8 cellular contexts compared by ENCODE assay signal in the genomic region with DNA sequence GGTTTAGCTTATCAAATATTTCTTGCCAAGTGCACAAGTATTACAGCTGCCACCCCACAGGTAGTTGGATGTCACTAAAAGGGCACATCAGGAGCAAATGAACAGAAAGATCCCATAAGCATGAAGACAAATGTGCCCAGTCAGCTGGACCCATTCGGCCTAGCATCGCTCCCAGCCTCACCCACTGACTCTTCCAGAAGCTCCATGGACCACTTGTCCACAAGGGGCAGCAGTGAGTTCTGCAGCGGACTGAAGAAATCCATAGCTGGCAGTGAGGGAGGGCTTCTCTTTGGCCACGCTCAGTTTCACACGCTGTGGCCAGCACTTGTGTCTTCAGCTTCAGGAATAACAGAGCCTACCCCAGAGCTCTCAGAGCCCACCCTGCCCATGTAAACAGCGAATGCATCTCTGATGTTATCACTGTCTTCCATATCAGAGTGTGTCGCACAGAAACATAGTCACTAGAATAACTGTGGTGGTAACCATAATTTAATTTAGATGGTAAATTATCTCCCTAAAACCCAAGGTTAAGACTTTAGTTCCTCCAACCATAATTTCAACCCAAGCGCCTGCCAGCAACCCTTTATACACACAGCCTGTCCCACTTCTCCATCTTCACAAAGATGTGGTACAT. TPM values are rescaled to one million over a fixed set of nuclear protein-coding genes. Genes with fewer than 3 reads are reported as not detected.
A peak's percentile ranks its signal among the peaks of the same experiment; 100 is the strongest.
DNase-seq lines count a peak whose midpoint lies in the region; ATAC-seq and TF ChIP-seq lines count a peak whose summit lies in the region.

No MANE protein-coding gene starts in this region.

- no peak overlapping the region for H3K9ac ChIP-seq in IMR-90 (ENCODE audit: low read depth, low read length)

- TF ChIP-seq POLR2A in IMR-90 (IDR thresholded peaks at IDR 0.05; ENCODE audit: low read depth, low read length), result no peak

- H3K4me1 Mint-ChIP-seq in glutamatergic neuron (ENCODE audit: low read depth, unreplicated experiment) (peaks cover 3% of the 10 kb centered on the region), progenitor cell of endocrine pancreas (ENCODE audit: low read depth) (peaks cover 14% of the 10 kb centered on the region)

- H3K4me2 ChIP-seq in IMR-90 (ENCODE audit: low read depth, low read length), result no peak overlapping the region

- H3K27ac Mint-ChIP-seq in glutamatergic neuron (ENCODE audit: unreplicated experiment), result no peak overlapping the region
- no peak overlapping the region for H3K27ac Mint-ChIP-seq in progenitor cell of endocrine pancreas

- H3K36me3 Mint-ChIP-seq in glutamatergic neuron (ENCODE audit: unreplicated experiment) (no peaks in the 10 kb centered on the region), progenitor cell of endocrine pancreas (ENCODE audit: insufficient read depth) (no peaks in the 10 kb centered on the region)

- H3K4me1 ChIP-seq in IMR-90 (ENCODE audit: control insufficient read depth, insufficient read depth, low read length), result no peaks in the 10 kb centered on the region
- peaks cover 4% of the 10 kb centered on the region; the same call in 1 of the 2 replicates for H3K4me1 ChIP-seq in SJCRH30

- TF ChIP-seq CTCF in IMR-90 (conservative IDR thresholded peaks at IDR 0.05; ENCODE audit: low read depth, low read length), result peak; percentile 64
- peak; percentile 90 for TF ChIP-seq CTCF in glutamatergic neuron (IDR thresholded peaks at IDR 0.05; ENCODE audit: partially characterized antibody, unreplicated experiment)
- TF ChIP-seq CTCF in progenitor cell of endocrine pancreas (IDR thresholded peaks at IDR 0.05; ENCODE audit: unreplicated experiment), result peak; percentile 92

- peak; percentile 52 for TF ChIP-seq RAD21 in IMR-90 (IDR thresholded peaks at IDR 0.05; ENCODE audit: low read length)

- H2BK120ac ChIP-seq in IMR-90 (ENCODE audit: low read depth, low read length), result no peak overlapping the region

- H3K9me3 Mint-ChIP-seq in glutamatergic neuron (ENCODE audit: unreplicated experiment), result no peaks in the 10 kb centered on the region
- H3K9me3 Mint-ChIP-seq in progenitor cell of endocrine pancreas (ENCODE audit: low read depth), result no peaks in the 10 kb centered on the region

- POLR2A ChIA-PET in IMR-90 (lab: Charles Lee; ENCODE audit: unreplicated experiment), result no interaction called here

- H3K18ac ChIP-seq in IMR-90 (ENCODE audit: low read depth, low read length), result no peak overlapping the region

- intact Hi-C loops in IMR-90 (cut with micrococcal nuclease), result no loop called here

- H4K20me1 ChIP-seq in IMR-90 (ENCODE audit: insufficient read depth, low read length), result no peaks in the 10 kb centered on the region

- CTCF ChIA-PET in IMR-90 (lab: Yijun Ruan, JAX), result interaction anchor here (0.5 to 3.0 kb wide), 12 partner anchors 9 to 201 kb away, joined by 3 to 42 read pairs (median 4); no protein-coding TSS in a partner anchor

- H4K91ac ChIP-seq in IMR-90 (ENCODE audit: insufficient read depth, low read depth, low read length), result no peak overlapping the region

- H2BK5ac ChIP-seq in IMR-90 (ENCODE audit: low read depth, low read length, poor library complexity, severe bottlenecking), result no peak overlapping the region

- no peak overlapping the region for H2BK15ac ChIP-seq in IMR-90 (ENCODE audit: low read depth, low read length)

- no peak overlapping the region for H3K4ac ChIP-seq in IMR-90 (ENCODE audit: low read depth, low read length)

- H3K27me3 Mint-ChIP-seq in glutamatergic neuron (ENCODE audit: unreplicated experiment), result no peaks in the 10 kb centered on the region
- peaks cover 12% of the 10 kb centered on the region for H3K27me3 Mint-ChIP-seq in progenitor cell of endocrine pancreas

- no peaks in the 10 kb centered on the region for H3K36me3 ChIP-seq in IMR-90 (ENCODE audit: control insufficient read depth, insufficient read depth, low read length)
- H3K36me3 ChIP-seq in SJCRH30, result no peaks in the 10 kb centered on the region

- H3K4me3 ChIP-seq in IMR-90 (ENCODE audit: insufficient read depth, low read depth, low read length), result no peak overlapping the region
- H3K4me3 ChIP-seq in SJCRH30, result no peak overlapping the region

- BruUV-seq in IMR-90 (replicated peaks; lab: Mats Ljungman, UMichigan), result no TSS peak

- ATAC-seq in GM21360 (IDR thresholded peaks at IDR 0.05; ENCODE audit: unreplicated experiment), result peak; percentile 73
- peak; percentile 94 for ATAC-seq in IMR-90 (ENCODE audit: low read depth)

- H4K5ac ChIP-seq in IMR-90 (ENCODE audit: low read depth, low read length), result no peak overlapping the region

- no peak overlapping the region for H3K27ac ChIP-seq in IMR-90 (ENCODE audit: insufficient read depth, low read length)
- H3K27ac ChIP-seq in SJCRH30, result no peak overlapping the region

- no peaks in the 10 kb centered on the region for H3K9me1 ChIP-seq in IMR-90 (ENCODE audit: insufficient read depth, low read length)

- dilution Hi-C loops in IMR-90 (cut with HindIII; ENCODE audit: low sequenced_read_pairs, unreplicated experiment), result no loop called here

- H2AK9ac ChIP-seq in IMR-90 (replicated peaks; ENCODE audit: low read depth, low read length, poor library complexity), result no peak overlapping the region

- no peak overlapping the region for H3K14ac ChIP-seq in IMR-90 (replicated peaks; ENCODE audit: low read depth, low read length)

- H3K23ac ChIP-seq in IMR-90 (ENCODE audit: low read depth, low read length), result no peak overlapping the region

- H4K8ac ChIP-seq in IMR-90 (ENCODE audit: low read depth in 2 of 2, low read length in 2 of 2), result no peak overlapping the region

- in situ Hi-C loops in Caki2 (cut with HindIII; ENCODE audit: low pct_unique_long_range_greater_than_20kb, low sequenced_read_pairs) (no loop called here), IMR-90 (cut with MboI; ENCODE audit: low sequenced_read_pairs) (no loop called here)

- H3K4me3 Mint-ChIP-seq in glutamatergic neuron (ENCODE audit: unreplicated experiment) (no peak overlapping the region), progenitor cell of endocrine pancreas (ENCODE audit: low read depth) (no peak overlapping the region)

- no peak overlapping the region for H2AK5ac ChIP-seq in IMR-90 (ENCODE audit: low read depth, low read length)

- H3K56ac ChIP-seq in IMR-90 (ENCODE audit: extremely low read depth, insufficient read depth, low read length), result no peak overlapping the region

- peak overlapping the region; percentile 69 for H2AFZ ChIP-seq in IMR-90 (replicated peaks; ENCODE audit: low read length, poor library complexity)

- H2BK20ac ChIP-seq in IMR-90 (ENCODE audit: low read depth, low read length), result no peak overlapping the region

- no peaks in the 10 kb centered on the region for H3K79me1 ChIP-seq in IMR-90 (ENCODE audit: low read depth in 1 of 2, low read length in 2 of 2)

- H3K27me3 ChIP-seq in IMR-90 (ENCODE audit: control insufficient read depth, insufficient read depth, low read length) (peaks cover 6% of the 10 kb centered on the region), SJCRH30 (no peaks in the 10 kb centered on the region)

- no CpG with 5 or more reads among the region's 8 CpGs for WGBS in IMR-90 (ENCODE audit: extremely low coverage in 2 of 2, insufficient read length in 1 of 2), 2 experiments

- no peaks in the 10 kb centered on the region for H3K9me3 ChIP-seq in IMR-90 (ENCODE audit: control insufficient read depth, insufficient read depth, low read length)
- H3K9me3 ChIP-seq in SJCRH30 (replicated peaks), result no peaks in the 10 kb centered on the region

- DNase-seq in Caki2 (ENCODE audit: low read depth) (peak; percentile 53), IMR-90 (peak; percentile 63), SJCRH30 (peak; percentile 69 to 83), glutamatergic neuron (peak; percentile 84), progenitor cell of endocrine pancreas (ENCODE audit: low spot score, unreplicated experiment) (peak; percentile 57), GOT3 (lab: John Stamatoyannopoulos, UW) (no peak)
- peak; percentile 58 for DNase-seq in activated naive CD4-positive, alpha-beta T cell treated with Interleukin-2 at 50 U/mL for 16 hours

TF ChIP-seq in IMR-90, 13 proteins besides CTCF, POLR2A, EP300 and RAD21:
- TF ChIP-seq RCOR1 (IDR thresholded peaks at IDR 0.05; ENCODE audit: insufficient replicate concordance, low read length) (no peak), MAFK (IDR thresholded peaks at IDR 0.05; ENCODE audit: low read depth, low read length) (peak; percentile 70), CEBPB (IDR thresholded peaks at IDR 0.05; ENCODE audit: low read depth, low read length) (no peak), SMC3 (IDR thresholded peaks at IDR 0.05; ENCODE audit: low read depth, low read length) (peak; percentile 27), MAZ (IDR thresholded peaks at IDR 0.05; ENCODE audit: borderline replicate concordance, low read depth, low read length) (no peak), RFX5 (IDR thresholded peaks at IDR 0.05; ENCODE audit: low read depth, low read length) (no peak), NFE2L2 (IDR thresholded peaks at IDR 0.05; ENCODE audit: low read depth, low read length) (no peak), MXI1 (IDR thresholded peaks at IDR 0.05; ENCODE audit: borderline replicate concordance, low read depth, low read length) (no peak), CHD1 (IDR thresholded peaks at IDR 0.05; ENCODE audit: low read depth, low read length) (no peak)
- TF ChIP-seq, protein P1, sequence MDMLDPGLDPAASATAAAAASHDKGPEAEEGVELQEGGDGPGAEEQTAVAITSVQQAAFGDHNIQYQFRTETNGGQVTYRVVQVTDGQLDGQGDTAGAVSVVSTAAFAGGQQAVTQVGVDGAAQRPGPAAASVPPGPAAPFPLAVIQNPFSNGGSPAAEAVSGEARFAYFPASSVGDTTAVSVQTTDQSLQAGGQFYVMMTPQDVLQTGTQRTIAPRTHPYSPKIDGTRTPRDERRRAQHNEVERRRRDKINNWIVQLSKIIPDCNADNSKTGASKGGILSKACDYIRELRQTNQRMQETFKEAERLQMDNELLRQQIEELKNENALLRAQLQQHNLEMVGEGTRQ (IDR thresholded peaks at IDR 0.05; ENCODE audit: low read depth, low read length), result no peak

RNA-seq across cellular contexts. Expression of a gene that starts 15.8 kb away (rescaled TPM):
- not detected in 2 replicates for total RNA-seq in Caki2 (2014; rRNA removed; shearing (Covaris generic); ENCODE audit: low replicate concordance)
- total RNA-seq in IMR-90 (2012; rRNA removed) (not detected in 2 replicates), glutamatergic neuron (ENCODE audit: unreplicated experiment) (not detected), progenitor cell of endocrine pancreas (5.5 and 7.1 TPM in 2 replicates)
- polyA plus RNA-seq in IMR-90 (2012; rRNA removed), result 0.15 and 0.17 TPM in 2 replicates
- polyA plus RNA-seq in IMR-90 (2012; cell fraction: cytosol; rRNA removed), result 0.13 and 0.24 TPM in 2 replicates
- 0.16 TPM in 1 of 2 replicates, not detected in the other for polyA plus RNA-seq in IMR-90 (2012; cell fraction: nucleus; rRNA removed; ENCODE audit: low replicate concordance)
- 0.20 TPM in 1 of 2 replicates, not detected in the other for total RNA-seq in SJCRH30 (2014; rRNA removed; shearing (Covaris generic))
